18 cellular contexts compared by ENCODE assay signal in the genomic region with DNA sequence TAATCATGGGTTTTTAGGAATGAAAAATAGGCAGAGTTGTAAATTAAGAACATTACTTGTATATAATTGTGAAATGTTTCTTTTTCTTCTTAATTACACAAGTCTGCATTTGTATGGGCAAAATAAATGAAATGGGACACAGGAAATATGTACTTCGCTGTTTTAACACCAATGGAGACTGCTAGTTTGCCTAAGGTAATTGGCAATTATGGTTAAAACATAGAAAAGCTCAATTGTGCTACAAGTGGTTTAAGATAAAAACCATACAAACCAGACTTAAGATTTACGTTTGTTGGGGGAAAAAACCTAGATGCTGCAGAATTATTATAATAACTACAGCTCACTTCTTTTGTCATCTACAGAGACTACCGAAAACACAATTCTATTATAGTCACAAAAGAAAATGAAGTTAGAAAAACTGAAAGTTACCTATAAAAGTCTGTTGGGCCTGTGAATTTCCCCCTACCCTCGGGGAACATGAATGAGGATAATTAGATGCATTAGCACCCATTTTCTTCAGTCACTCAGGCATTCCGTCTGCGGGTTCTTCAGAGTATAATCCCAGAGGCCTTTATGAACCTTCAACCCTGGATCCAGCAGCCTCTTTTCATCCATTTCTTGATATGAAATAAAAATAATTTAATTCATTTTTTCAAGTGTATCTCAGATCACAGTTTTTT. TPM values are rescaled to one million over a fixed set of nuclear protein-coding genes. Genes with fewer than 3 reads are reported as not detected.
DNase-seq lines count a peak whose midpoint lies in the region; ATAC-seq and TF ChIP-seq lines count a peak whose summit lies in the region.
"Had no signal": no experiment of that assay in that cellular context is flagged by ENCODE, and none has a peak within 500 bp of the region (broad histone marks: within the 10 kb centered on the region; RNA-seq: fewer than 3 reads in every experiment).

No MANE protein-coding gene starts in this region.

- no peak overlapping the region for H3K9ac ChIP-seq in smooth muscle cell (ENCODE audit: low read depth)

- H3K36me3 ChIP-seq in smooth muscle cell (ENCODE audit: low read depth) (peaks cover 12% of the 10 kb centered on the region), right lobe of liver (no peaks in the 10 kb centered on the region), heart right ventricle (peaks cover 0 to 43% (median 12%) of the 10 kb centered on the region in 9 donors)

- H3K27me3 ChIP-seq in smooth muscle cell (ENCODE audit: low read depth) (no peaks in the 10 kb centered on the region), right lobe of liver (no peaks in the 10 kb centered on the region), heart right ventricle (no peaks in the 10 kb centered on the region)

- TF ChIP-seq POLR2A in right lobe of liver (IDR thresholded peaks at IDR 0.05) = no peak

- ATAC-seq in right lobe of liver = no peak
- ATAC-seq in heart right ventricle = no peak

- intact Hi-C loops in right lobe of liver (cut with DNase I) (no loop called here), heart right ventricle (cut with DNase I) (no loop called here)

- H3K4me1 ChIP-seq in smooth muscle cell (ENCODE audit: low read depth) = peaks cover 25% of the 10 kb centered on the region
- H3K4me1 ChIP-seq in right lobe of liver = no peaks in the 10 kb centered on the region
- H3K4me1 ChIP-seq in heart right ventricle = peaks cover 0 to 29% (median 18%) of the 10 kb centered on the region in 9 donors

- H3K9me3 ChIP-seq in smooth muscle cell (replicated peaks; ENCODE audit: low read depth) = no peaks in the 10 kb centered on the region
- no peaks in the 10 kb centered on the region for H3K9me3 ChIP-seq in right lobe of liver
- H3K9me3 ChIP-seq in heart right ventricle = no peaks in the 10 kb centered on the region

- DNase-seq in NCI-H82 (lab: John Stamatoyannopoulos, UW) (peak; percentile 21), NCI-H82 treated with DMSO at 0.1 percent for 48 hours (lab: John Stamatoyannopoulos, UW; ENCODE audit: unreplicated experiment) (no peak), NCI-H1417 treated with DMSO at 0.1 percent for 48 hours (lab: John Stamatoyannopoulos, UW) (peak; percentile 11), astrocyte of the hippocampus (ENCODE audit: low read depth, low spot score) (peak; percentile 40), smooth muscle cell (lab: John Stamatoyannopoulos, UW; ENCODE audit: unreplicated experiment) (no peak), right lobe of liver (no peak), heart right ventricle (no peak), NAMALWA (ENCODE audit: low spot score) (no peak)
- DNase-seq: C1 segment of cervical spinal cord, DND-41, HCEC 1CT, KG1, NCI-H1048, NCI-H187 treated with DMSO at 0.1 percent for 48 hours, NCI-H226, NCI-H524 treated with DMSO at 0.1 percent for 48 hours, Right ventricle myocardium superior had no signal

- WGBS in smooth muscle cell (ENCODE audit: low lambda C conversion rate) = 66% methylated on average over 6 of the region's 6 CpGs
- 88% methylated on average over 6 of the region's 6 CpGs for WGBS in right lobe of liver (ENCODE audit: insufficient coverage, low coverage, low lambda C conversion rate, missing lambda C conversion rate)
- WGBS in heart right ventricle, 2 donors = 92 to 93% methylated on average over 6 of the region's 6 CpGs

- no peak overlapping the region for H3K4me2 ChIP-seq in smooth muscle cell

- H2AFZ ChIP-seq in smooth muscle cell (ENCODE audit: low read depth) = no peak overlapping the region

- H3K27ac ChIP-seq in smooth muscle cell (ENCODE audit: low read depth) (peak overlapping the region; percentile 41), right lobe of liver (no peak overlapping the region), heart right ventricle (no peak overlapping the region)

- peaks cover 86% of the 10 kb centered on the region for H4K20me1 ChIP-seq in smooth muscle cell (ENCODE audit: low read depth)

- H3F3A ChIP-seq in smooth muscle cell (ENCODE audit: low read depth) = no peaks in the 10 kb centered on the region

- no peak overlapping the region for H3K4me3 ChIP-seq in smooth muscle cell
- no peak overlapping the region for H3K4me3 ChIP-seq in right lobe of liver
- no peak overlapping the region for H3K4me3 ChIP-seq in heart right ventricle

- TF ChIP-seq CTCF in smooth muscle cell (IDR thresholded peaks at IDR 0.05; ENCODE audit: borderline replicate concordance, insufficient read depth, poor library complexity, severe bottlenecking) = no peak
- no peak for TF ChIP-seq CTCF in right lobe of liver (IDR thresholded peaks at IDR 0.05)
- no peak for TF ChIP-seq CTCF in heart right ventricle (IDR thresholded peaks at IDR 0.05)

- peaks cover 87% of the 10 kb centered on the region for H3K79me2 ChIP-seq in smooth muscle cell (ENCODE audit: low read depth)

RNA-seq across cellular contexts. Expression of a gene that starts 37.2 kb away (rescaled TPM):
- total RNA-seq in smooth muscle cell = 34.7 and 41.3 TPM in 2 replicates
- 14.1 and 25.9 TPM in 2 replicates for polyA plus RNA-seq in smooth muscle cell
- 10 to 100 TPM in 4 of 6 experiments, 1 to 10 TPM in 2; 8.1 to 14.3 (median 11.0) TPM for total RNA-seq in right lobe of liver
- total RNA-seq in heart right ventricle = 10 to 100 TPM; 12.7 to 33.6 (median 23.7) TPM
- polyA plus RNA-seq in heart right ventricle = 1 to 10 TPM; 3.6 to 9.1 TPM

RNA-seq across cellular contexts. Expression of a gene that starts 51.3 kb away (rescaled TPM):
- total RNA-seq in smooth muscle cell (not detected in 2 replicates), right lobe of liver (not detected), heart right ventricle (1 to 10 TPM in 1 of 10 donors, under 1 TPM in 4, not detected in 5; 0.61 to 1.3 (median 0.72) TPM)
- polyA plus RNA-seq in smooth muscle cell (1.1 TPM in 1 of 2 replicates, not detected in the other), heart right ventricle (not detected)
- total RNA-seq: T-helper 1 cell treated with Interleukin-12 subunit alpha and Interleukin-12 subunit beta and Interleukin-4 antibody, amounts not matched to agents 30 ng/mL and 1 ng/mL, for 36 hours had no signal

Comparison
In these comparisons a context has a peak if more than half of its experiments do, and no peak if none do; other contexts are left out.
1. DNase-seq: peak in NCI-H82 (single experiment), NCI-H1417 treated with DMSO at 0.1 percent for 48 hours (single experiment) and astrocyte of the hippocampus (single experiment); none in NCI-H82 treated with DMSO at 0.1 percent for 48 hours (single experiment), smooth muscle cell (single experiment), right lobe of liver (0 of 3), heart right ventricle (0 of 2) and NAMALWA (single experiment).